In the genomic region with DNA sequence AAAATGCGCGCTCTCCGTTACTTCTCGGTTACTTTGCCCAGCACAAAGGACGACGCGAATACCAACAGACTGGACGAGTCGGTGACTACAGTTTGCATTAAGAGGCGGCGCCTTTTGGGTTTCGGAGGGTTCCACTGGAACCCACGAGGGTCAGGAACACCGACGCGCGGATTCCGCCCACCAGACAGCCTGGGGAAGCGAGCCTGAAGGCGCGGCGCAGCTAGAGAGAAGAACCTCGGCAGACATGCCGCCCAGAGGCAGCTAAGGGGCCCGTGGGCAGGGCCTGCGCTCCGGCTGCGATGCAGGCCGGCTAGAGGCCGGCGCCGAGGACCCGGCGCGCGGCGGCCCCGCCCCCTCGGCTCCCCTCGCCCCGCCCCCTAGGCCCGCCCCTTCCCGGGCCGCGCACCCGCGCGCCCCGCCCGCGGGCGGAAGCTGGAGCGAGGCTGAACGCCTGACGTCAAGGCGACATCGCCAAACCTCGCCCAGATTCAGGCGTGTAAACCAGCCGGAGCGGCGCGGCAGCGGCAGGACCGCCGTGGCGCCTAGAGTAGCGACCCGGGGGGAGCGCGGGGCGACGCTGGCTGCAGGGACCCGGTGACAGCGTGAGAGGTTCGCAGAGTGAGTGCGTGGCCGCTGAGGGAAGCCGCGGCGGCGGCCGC, we compare ENCODE assay signal across 1 cellular context.
A peak's percentile ranks its signal among the peaks of the same experiment; 100 is the strongest.
TF ChIP-seq lines count a peak whose summit lies in the region.

A gene (plus strand): TSS at position 465 of the 659 bp plus-strand sequence. CDS start 37,826 bp downstream, outside the sequence.

TF ChIP-seq in HepG2, 621 proteins besides CTCF, POLR2A, EP300 and RAD21 (continued from another document and continues in another):
- TF ChIP-seq, protein P1, sequence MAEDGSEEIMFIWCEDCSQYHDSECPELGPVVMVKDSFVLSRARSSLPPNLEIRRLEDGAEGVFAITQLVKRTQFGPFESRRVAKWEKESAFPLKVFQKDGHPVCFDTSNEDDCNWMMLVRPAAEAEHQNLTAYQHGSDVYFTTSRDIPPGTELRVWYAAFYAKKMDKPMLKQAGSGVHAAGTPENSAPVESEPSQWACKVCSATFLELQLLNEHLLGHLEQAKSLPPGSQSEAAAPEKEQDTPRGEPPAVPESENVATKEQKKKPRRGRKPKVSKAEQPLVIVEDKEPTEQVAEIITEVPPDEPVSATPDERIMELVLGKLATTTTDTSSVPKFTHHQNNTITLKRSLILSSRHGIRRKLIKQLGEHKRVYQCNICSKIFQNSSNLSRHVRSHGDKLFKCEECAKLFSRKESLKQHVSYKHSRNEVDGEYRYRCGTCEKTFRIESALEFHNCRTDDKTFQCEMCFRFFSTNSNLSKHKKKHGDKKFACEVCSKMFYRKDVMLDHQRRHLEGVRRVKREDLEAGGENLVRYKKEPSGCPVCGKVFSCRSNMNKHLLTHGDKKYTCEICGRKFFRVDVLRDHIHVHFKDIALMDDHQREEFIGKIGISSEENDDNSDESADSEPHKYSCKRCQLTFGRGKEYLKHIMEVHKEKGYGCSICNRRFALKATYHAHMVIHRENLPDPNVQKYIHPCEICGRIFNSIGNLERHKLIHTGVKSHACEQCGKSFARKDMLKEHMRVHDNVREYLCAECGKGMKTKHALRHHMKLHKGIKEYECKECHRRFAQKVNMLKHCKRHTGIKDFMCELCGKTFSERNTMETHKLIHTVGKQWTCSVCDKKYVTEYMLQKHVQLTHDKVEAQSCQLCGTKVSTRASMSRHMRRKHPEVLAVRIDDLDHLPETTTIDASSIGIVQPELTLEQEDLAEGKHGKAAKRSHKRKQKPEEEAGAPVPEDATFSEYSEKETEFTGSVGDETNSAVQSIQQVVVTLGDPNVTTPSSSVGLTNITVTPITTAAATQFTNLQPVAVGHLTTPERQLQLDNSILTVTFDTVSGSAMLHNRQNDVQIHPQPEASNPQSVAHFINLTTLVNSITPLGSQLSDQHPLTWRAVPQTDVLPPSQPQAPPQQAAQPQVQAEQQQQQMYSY (CRISPR knock-in tag; IDR thresholded peaks at IDR 0.05): no peak; the same call in 1 of the 2 replicates
- TF ChIP-seq MATR3 (CRISPR knock-in tag; IDR thresholded peaks at IDR 0.05) (no peak), NCOR1 (IDR thresholded peaks at IDR 0.05; ENCODE audit: borderline replicate concordance, low read length) (no peak), NFKB2 (CRISPR knock-in tag; IDR thresholded peaks at IDR 0.05; ENCODE audit: borderline replicate concordance) (peak; percentile 59; the same call in 1 of the 2 replicates), AGO2 (optimal IDR thresholded peaks at IDR 0.05; ENCODE audit: low read depth, low read length) (no peak), PTBP1 (IDR thresholded peaks at IDR 0.05; ENCODE audit: low read depth, low read length, poor library complexity, severe bottlenecking) (no peak), MIER2 (CRISPR knock-in tag; IDR thresholded peaks at IDR 0.05) (no peak), SSRP1 (CRISPR knock-in tag; IDR thresholded peaks at IDR 0.05) (no peak), ZBTB8A (CRISPR knock-in tag; IDR thresholded peaks at IDR 0.05; ENCODE audit: borderline replicate concordance, low read depth) (peak; percentile 80; the same call in 1 of the 2 replicates), ZNF713 (CRISPR knock-in tag; IDR thresholded peaks at IDR 0.05) (no peak), ZNF660 (CRISPR knock-in tag; IDR thresholded peaks at IDR 0.05; ENCODE audit: borderline replicate concordance, low read depth) (no peak), MED1 (CRISPR knock-in tag; IDR thresholded peaks at IDR 0.05) (peak; percentile 71), ZNF749 (CRISPR knock-in tag; IDR thresholded peaks at IDR 0.05; ENCODE audit: borderline replicate concordance) (0 out of 2 replicates have a peak, but pooled peaks have one; percentile 47), HNRNPUL1 (IDR thresholded peaks at IDR 0.05; ENCODE audit: low read depth, low read length) (no peak), ZNF552 (CRISPR knock-in tag; IDR thresholded peaks at IDR 0.05; ENCODE audit: borderline replicate concordance) (no peak), ZFP36L2 (CRISPR knock-in tag; IDR thresholded peaks at IDR 0.05) (no peak), NR3C1 (CRISPR knock-in tag; IDR thresholded peaks at IDR 0.05) (no peak), HDAC6 (IDR thresholded peaks at IDR 0.05; ENCODE audit: low read depth, low read length) (no peak), XBP1 (CRISPR knock-in tag; IDR thresholded peaks at IDR 0.05) (no peak), KDM6A (CRISPR knock-in tag; IDR thresholded peaks at IDR 0.05; ENCODE audit: low read depth) (no peak), ZNF350 (CRISPR knock-in tag; IDR thresholded peaks at IDR 0.05; ENCODE audit: borderline replicate concordance, low read depth) (0 out of 2 replicates have a peak, but pooled peaks have one; percentile 25), MYNN (CRISPR knock-in tag; IDR thresholded peaks at IDR 0.05; ENCODE audit: low read depth) (no peak), POGZ (CRISPR knock-in tag; IDR thresholded peaks at IDR 0.05) (peak; percentile 41; the same call in 1 of the 2 replicates), ZNF720 (CRISPR knock-in tag; IDR thresholded peaks at IDR 0.05) (no peak), MYC (CRISPR knock-in tag; IDR thresholded peaks at IDR 0.05; ENCODE audit: borderline replicate concordance) (peak; percentile 66), TBL1XR1 (IDR thresholded peaks at IDR 0.05; ENCODE audit: borderline replicate concordance, low read length, partially characterized antibody) (no peak), ZNF781 (CRISPR knock-in tag; IDR thresholded peaks at IDR 0.05; ENCODE audit: borderline replicate concordance, not compliant biosample characterization) (peak; percentile 88), ZNF709 (CRISPR knock-in tag; IDR thresholded peaks at IDR 0.05) (no peak; the same call in 1 of the 2 replicates), U2AF2 (IDR thresholded peaks at IDR 0.05; ENCODE audit: low read depth, low read length) (no peak), ZNF44 (CRISPR knock-in tag; IDR thresholded peaks at IDR 0.05) (no peak), SAP130 (CRISPR knock-in tag; IDR thresholded peaks at IDR 0.05; ENCODE audit: low read depth) (peak; percentile 84), HMG20B (CRISPR knock-in tag; conservative IDR thresholded peaks at IDR 0.05) (no peak), ZNF557 (CRISPR knock-in tag; IDR thresholded peaks at IDR 0.05) (no peak), SNRNP70 (IDR thresholded peaks at IDR 0.05; ENCODE audit: low read depth, low read length) (no peak)
- TF ChIP-seq, protein P2, sequence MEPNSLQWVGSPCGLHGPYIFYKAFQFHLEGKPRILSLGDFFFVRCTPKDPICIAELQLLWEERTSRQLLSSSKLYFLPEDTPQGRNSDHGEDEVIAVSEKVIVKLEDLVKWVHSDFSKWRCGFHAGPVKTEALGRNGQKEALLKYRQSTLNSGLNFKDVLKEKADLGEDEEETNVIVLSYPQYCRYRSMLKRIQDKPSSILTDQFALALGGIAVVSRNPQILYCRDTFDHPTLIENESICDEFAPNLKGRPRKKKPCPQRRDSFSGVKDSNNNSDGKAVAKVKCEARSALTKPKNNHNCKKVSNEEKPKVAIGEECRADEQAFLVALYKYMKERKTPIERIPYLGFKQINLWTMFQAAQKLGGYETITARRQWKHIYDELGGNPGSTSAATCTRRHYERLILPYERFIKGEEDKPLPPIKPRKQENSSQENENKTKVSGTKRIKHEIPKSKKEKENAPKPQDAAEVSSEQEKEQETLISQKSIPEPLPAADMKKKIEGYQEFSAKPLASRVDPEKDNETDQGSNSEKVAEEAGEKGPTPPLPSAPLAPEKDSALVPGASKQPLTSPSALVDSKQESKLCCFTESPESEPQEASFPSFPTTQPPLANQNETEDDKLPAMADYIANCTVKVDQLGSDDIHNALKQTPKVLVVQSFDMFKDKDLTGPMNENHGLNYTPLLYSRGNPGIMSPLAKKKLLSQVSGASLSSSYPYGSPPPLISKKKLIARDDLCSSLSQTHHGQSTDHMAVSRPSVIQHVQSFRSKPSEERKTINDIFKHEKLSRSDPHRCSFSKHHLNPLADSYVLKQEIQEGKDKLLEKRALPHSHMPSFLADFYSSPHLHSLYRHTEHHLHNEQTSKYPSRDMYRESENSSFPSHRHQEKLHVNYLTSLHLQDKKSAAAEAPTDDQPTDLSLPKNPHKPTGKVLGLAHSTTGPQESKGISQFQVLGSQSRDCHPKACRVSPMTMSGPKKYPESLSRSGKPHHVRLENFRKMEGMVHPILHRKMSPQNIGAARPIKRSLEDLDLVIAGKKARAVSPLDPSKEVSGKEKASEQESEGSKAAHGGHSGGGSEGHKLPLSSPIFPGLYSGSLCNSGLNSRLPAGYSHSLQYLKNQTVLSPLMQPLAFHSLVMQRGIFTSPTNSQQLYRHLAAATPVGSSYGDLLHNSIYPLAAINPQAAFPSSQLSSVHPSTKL (CRISPR knock-in tag; IDR thresholded peaks at IDR 0.05): no peak
- TF ChIP-seq, protein P3, sequence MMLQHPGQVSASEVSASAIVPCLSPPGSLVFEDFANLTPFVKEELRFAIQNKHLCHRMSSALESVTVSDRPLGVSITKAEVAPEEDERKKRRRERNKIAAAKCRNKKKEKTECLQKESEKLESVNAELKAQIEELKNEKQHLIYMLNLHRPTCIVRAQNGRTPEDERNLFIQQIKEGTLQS (CRISPR knock-in tag; IDR thresholded peaks at IDR 0.05): no peak
- TF ChIP-seq, protein P4, sequence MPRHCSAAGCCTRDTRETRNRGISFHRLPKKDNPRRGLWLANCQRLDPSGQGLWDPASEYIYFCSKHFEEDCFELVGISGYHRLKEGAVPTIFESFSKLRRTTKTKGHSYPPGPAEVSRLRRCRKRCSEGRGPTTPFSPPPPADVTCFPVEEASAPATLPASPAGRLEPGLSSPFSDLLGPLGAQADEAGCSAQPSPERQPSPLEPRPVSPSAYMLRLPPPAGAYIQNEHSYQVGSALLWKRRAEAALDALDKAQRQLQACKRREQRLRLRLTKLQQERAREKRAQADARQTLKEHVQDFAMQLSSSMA (CRISPR knock-in tag; IDR thresholded peaks at IDR 0.05): no peak
- TF ChIP-seq, protein P5, sequence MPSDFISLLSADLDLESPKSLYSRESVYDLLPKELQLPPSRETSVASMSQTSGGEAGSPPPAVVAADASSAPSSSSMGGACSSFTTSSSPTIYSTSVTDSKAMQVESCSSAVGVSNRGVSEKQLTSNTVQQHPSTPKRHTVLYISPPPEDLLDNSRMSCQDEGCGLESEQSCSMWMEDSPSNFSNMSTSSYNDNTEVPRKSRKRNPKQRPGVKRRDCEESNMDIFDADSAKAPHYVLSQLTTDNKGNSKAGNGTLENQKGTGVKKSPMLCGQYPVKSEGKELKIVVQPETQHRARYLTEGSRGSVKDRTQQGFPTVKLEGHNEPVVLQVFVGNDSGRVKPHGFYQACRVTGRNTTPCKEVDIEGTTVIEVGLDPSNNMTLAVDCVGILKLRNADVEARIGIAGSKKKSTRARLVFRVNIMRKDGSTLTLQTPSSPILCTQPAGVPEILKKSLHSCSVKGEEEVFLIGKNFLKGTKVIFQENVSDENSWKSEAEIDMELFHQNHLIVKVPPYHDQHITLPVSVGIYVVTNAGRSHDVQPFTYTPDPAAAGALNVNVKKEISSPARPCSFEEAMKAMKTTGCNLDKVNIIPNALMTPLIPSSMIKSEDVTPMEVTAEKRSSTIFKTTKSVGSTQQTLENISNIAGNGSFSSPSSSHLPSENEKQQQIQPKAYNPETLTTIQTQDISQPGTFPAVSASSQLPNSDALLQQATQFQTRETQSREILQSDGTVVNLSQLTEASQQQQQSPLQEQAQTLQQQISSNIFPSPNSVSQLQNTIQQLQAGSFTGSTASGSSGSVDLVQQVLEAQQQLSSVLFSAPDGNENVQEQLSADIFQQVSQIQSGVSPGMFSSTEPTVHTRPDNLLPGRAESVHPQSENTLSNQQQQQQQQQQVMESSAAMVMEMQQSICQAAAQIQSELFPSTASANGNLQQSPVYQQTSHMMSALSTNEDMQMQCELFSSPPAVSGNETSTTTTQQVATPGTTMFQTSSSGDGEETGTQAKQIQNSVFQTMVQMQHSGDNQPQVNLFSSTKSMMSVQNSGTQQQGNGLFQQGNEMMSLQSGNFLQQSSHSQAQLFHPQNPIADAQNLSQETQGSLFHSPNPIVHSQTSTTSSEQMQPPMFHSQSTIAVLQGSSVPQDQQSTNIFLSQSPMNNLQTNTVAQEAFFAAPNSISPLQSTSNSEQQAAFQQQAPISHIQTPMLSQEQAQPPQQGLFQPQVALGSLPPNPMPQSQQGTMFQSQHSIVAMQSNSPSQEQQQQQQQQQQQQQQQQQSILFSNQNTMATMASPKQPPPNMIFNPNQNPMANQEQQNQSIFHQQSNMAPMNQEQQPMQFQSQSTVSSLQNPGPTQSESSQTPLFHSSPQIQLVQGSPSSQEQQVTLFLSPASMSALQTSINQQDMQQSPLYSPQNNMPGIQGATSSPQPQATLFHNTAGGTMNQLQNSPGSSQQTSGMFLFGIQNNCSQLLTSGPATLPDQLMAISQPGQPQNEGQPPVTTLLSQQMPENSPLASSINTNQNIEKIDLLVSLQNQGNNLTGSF (CRISPR knock-in tag; IDR thresholded peaks at IDR 0.05): no peak
- TF ChIP-seq, protein P6, sequence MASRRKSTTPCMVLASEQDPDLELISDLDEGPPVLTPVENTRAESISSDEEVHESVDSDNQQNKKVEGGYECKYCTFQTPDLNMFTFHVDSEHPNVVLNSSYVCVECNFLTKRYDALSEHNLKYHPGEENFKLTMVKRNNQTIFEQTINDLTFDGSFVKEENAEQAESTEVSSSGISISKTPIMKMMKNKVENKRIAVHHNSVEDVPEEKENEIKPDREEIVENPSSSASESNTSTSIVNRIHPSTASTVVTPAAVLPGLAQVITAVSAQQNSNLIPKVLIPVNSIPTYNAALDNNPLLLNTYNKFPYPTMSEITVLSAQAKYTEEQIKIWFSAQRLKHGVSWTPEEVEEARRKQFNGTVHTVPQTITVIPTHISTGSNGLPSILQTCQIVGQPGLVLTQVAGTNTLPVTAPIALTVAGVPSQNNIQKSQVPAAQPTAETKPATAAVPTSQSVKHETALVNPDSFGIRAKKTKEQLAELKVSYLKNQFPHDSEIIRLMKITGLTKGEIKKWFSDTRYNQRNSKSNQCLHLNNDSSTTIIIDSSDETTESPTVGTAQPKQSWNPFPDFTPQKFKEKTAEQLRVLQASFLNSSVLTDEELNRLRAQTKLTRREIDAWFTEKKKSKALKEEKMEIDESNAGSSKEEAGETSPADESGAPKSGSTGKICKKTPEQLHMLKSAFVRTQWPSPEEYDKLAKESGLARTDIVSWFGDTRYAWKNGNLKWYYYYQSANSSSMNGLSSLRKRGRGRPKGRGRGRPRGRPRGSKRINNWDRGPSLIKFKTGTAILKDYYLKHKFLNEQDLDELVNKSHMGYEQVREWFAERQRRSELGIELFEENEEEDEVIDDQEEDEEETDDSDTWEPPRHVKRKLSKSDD (CRISPR knock-in tag; IDR thresholded peaks at IDR 0.05; ENCODE audit: low read depth): no peak
- TF ChIP-seq, protein P7, sequence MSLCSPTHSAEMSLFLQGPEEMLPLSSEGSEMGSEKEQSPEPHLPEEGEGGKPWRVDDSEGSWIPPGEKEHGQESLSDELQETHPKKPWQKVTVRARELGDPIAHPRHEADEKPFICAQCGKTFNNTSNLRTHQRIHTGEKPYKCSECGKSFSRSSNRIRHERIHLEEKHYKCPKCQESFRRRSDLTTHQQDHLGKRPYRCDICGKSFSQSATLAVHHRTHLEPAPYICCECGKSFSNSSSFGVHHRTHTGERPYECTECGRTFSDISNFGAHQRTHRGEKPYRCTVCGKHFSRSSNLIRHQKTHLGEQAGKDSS (CRISPR knock-in tag; IDR thresholded peaks at IDR 0.05; ENCODE audit: borderline replicate concordance, low read depth): peak; percentile 38; the same call in 1 of the 2 replicates
- TF ChIP-seq, protein P8, sequence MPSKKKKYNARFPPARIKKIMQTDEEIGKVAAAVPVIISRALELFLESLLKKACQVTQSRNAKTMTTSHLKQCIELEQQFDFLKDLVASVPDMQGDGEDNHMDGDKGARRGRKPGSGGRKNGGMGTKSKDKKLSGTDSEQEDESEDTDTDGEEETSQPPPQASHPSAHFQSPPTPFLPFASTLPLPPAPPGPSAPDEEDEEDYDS (CRISPR knock-in tag; IDR thresholded peaks at IDR 0.05): peak; percentile 65
